In genomic region chr4:152748619-152749018, GRCh38 we compare ENCODE assay signal across 28 cellular contexts. TPM values are rescaled to one million over a fixed set of nuclear protein-coding genes. Genes with fewer than 3 reads are reported as not detected.
"Had no signal": no experiment of that assay in that cellular context is flagged by ENCODE, and none has a peak within 500 bp of the region (broad histone marks: within the 10 kb centered on the region; RNA-seq: fewer than 3 reads in every experiment).

No MANE protein-coding gene starts in this region.

- H3K9me3 ChIP-seq: suprapubic skin, testis, thoracic aorta, thyroid gland, tibial artery, transverse colon, upper lobe of right lung, uterus, vagina had no signal

- H3K4me3 Mint-ChIP-seq: stimulated activated effector memory CD8-positive, alpha-beta T cell treated with anti-CD3 and anti-CD28 coated beads, Interleukin-12 subunit alpha, Interleukin-12 subunit beta, amount 100 ng/mL, for 72 hours; stimulated activated memory B cell treated with anti-CD40 and anti-IgM and Interleukin-4, amounts not matched to agents 10 μg/mL and 1 μg/mL and 100 μg/mL, for 72 hours; stimulated activated naive B cell treated with anti-CD40 and anti-IgM and Interleukin-4, amounts not matched to agents 10 μg/mL and 1 μg/mL and 100 μg/mL, for 72 hours; stimulated activated naive CD8-positive, alpha-beta T cell treated with anti-CD3 and anti-CD28 coated beads, Interleukin-15, amount 100 ng/mL, for 72 hours; stimulated activated naive CD8-positive, alpha-beta T cell treated with anti-CD3 and anti-CD28 coated beads, Interleukin-15, Interleukin-2, amounts not matched to agents 100 ng/mL and 50 ng/mL, for 24 hours; type B pancreatic cell had no signal

- H3K27ac Mint-ChIP-seq: stimulated activated effector memory CD8-positive, alpha-beta T cell treated with anti-CD3 and anti-CD28 coated beads, Interleukin-12 subunit alpha, Interleukin-12 subunit beta, amount 100 ng/mL, for 72 hours; stimulated activated memory B cell treated with anti-CD40 and anti-IgM and Interleukin-4, amounts not matched to agents 10 μg/mL and 1 μg/mL and 100 μg/mL, for 72 hours; stimulated activated naive B cell treated with anti-CD40 and anti-IgM and Interleukin-4, amounts not matched to agents 10 μg/mL and 1 μg/mL and 100 μg/mL, for 72 hours; stimulated activated naive CD8-positive, alpha-beta T cell treated with anti-CD3 and anti-CD28 coated beads, Interleukin-15, amount 100 ng/mL, for 72 hours; stimulated activated naive CD8-positive, alpha-beta T cell treated with anti-CD3 and anti-CD28 coated beads, Interleukin-15, Interleukin-2, amounts not matched to agents 100 ng/mL and 50 ng/mL, for 24 hours; type B pancreatic cell had no signal

- H3K27me3 ChIP-seq: stomach, testis, thyroid gland, tibial artery, tibial nerve, transverse colon, upper lobe of right lung, uterus, vagina had no signal

- H3K9me3 Mint-ChIP-seq: stimulated activated effector memory CD8-positive, alpha-beta T cell treated with anti-CD3 and anti-CD28 coated beads, Interleukin-12 subunit alpha, Interleukin-12 subunit beta, amount 100 ng/mL, for 72 hours; stimulated activated naive CD8-positive, alpha-beta T cell treated with anti-CD3 and anti-CD28 coated beads, Interleukin-15, amount 100 ng/mL, for 72 hours; stimulated activated naive CD8-positive, alpha-beta T cell treated with anti-CD3 and anti-CD28 coated beads, Interleukin-15, Interleukin-2, amounts not matched to agents 100 ng/mL and 50 ng/mL, for 24 hours; type B pancreatic cell had no signal

- ATAC-seq: stimulated activated effector memory CD8-positive, alpha-beta T cell treated with anti-CD3 and anti-CD28 coated beads, Interleukin-12 subunit alpha, Interleukin-12 subunit beta, amount 100 ng/mL, for 72 hours; stimulated activated memory B cell treated with anti-CD40 and anti-IgM and Interleukin-4, amounts not matched to agents 10 μg/mL and 1 μg/mL and 100 μg/mL, for 72 hours; stimulated activated naive B cell treated with anti-CD40 and anti-IgM and Interleukin-4, amounts not matched to agents 10 μg/mL and 1 μg/mL and 100 μg/mL, for 72 hours; stimulated activated naive CD8-positive, alpha-beta T cell treated with anti-CD3 and anti-CD28 coated beads, Interleukin-15, amount 100 ng/mL, for 72 hours; stimulated activated naive CD8-positive, alpha-beta T cell treated with anti-CD3 and anti-CD28 coated beads, Interleukin-15, Interleukin-2, amounts not matched to agents 100 U/mL and 50 U/mL, for 24 hours; upper lobe of right lung had no signal

- H3K36me3 Mint-ChIP-seq: stimulated activated effector memory CD8-positive, alpha-beta T cell treated with anti-CD3 and anti-CD28 coated beads, Interleukin-12 subunit alpha, Interleukin-12 subunit beta, amount 100 ng/mL, for 72 hours; stimulated activated memory B cell treated with anti-CD40 and anti-IgM and Interleukin-4, amounts not matched to agents 10 μg/mL and 1 μg/mL and 100 μg/mL, for 72 hours; stimulated activated naive B cell treated with anti-CD40 and anti-IgM and Interleukin-4, amounts not matched to agents 10 μg/mL and 1 μg/mL and 100 μg/mL, for 72 hours; type B pancreatic cell had no signal

- DNase-seq: stimulated activated CD4-positive, alpha-beta T cell treated with anti-CD3 and anti-CD28 coated beads, Interleukin-2, amount 100 ng/mL, for 48 hours; stimulated activated CD4-positive, alpha-beta T cell treated with anti-CD3 and anti-CD28 coated beads, Interleukin-4, amount 100 ng/mL, for 1 hour; stimulated activated CD4-positive, alpha-beta T cell treated with anti-CD3 and anti-CD28 coated beads, Interleukin-4, amount 100 ng/mL, for 24 hours; stimulated activated CD4-positive, alpha-beta T cell treated with anti-CD3 and anti-CD28 coated beads, Interleukin-4, amount 100 ng/mL, for 4 hours; stimulated activated CD8-positive, alpha-beta memory T cell treated with anti-CD3 and anti-CD28 coated beads, Interleukin-4, amount 100 ng/mL, for 48 hours; stimulated activated naive B cell treated with anti-CD40 and anti-IgM and Interleukin-4, amounts not matched to agents 10 μg/mL and 1 μg/mL and 100 μg/mL, for 72 hours; stimulated activated naive CD4-positive, alpha-beta T cell; stimulated activated naive CD4-positive, alpha-beta T cell treated with Interleukin-2 at 50 U/mL for 16 hours; stimulated activated naive CD8-positive, alpha-beta T cell treated with anti-CD3 and anti-CD28 coated beads, Interleukin-15, amount 100 ng/mL, for 72 hours; stimulated activated naive CD8-positive, alpha-beta T cell treated with anti-CD3 and anti-CD28 coated beads, Interleukin-15, Interleukin-2, amounts not matched to agents 100 U/mL and 50 U/mL, for 24 hours; stomach; substantia nigra; testis; thyroid gland; tibial artery; transverse colon; trophoblast cell; upper lobe of right lung; uterus had no signal

- H3K4me1 Mint-ChIP-seq: stimulated activated effector memory CD8-positive, alpha-beta T cell treated with anti-CD3 and anti-CD28 coated beads, Interleukin-12 subunit alpha, Interleukin-12 subunit beta, amount 100 ng/mL, for 72 hours; stimulated activated memory B cell treated with anti-CD40 and anti-IgM and Interleukin-4, amounts not matched to agents 10 μg/mL and 1 μg/mL and 100 μg/mL, for 72 hours; stimulated activated naive B cell treated with anti-CD40 and anti-IgM and Interleukin-4, amounts not matched to agents 10 μg/mL and 1 μg/mL and 100 μg/mL, for 72 hours; stimulated activated naive CD8-positive, alpha-beta T cell treated with anti-CD3 and anti-CD28 coated beads, Interleukin-15, amount 100 ng/mL, for 72 hours had no signal

- H3K27ac ChIP-seq: stomach, suprapubic skin, testis, thoracic aorta, thyroid gland, tibial artery, tibial nerve, transverse colon, upper lobe of right lung, uterus, vagina had no signal

- FAIRE-seq: urothelium cell line had no signal

- H3K27me3 Mint-ChIP-seq: stimulated activated naive CD8-positive, alpha-beta T cell treated with anti-CD3 and anti-CD28 coated beads, Interleukin-15, amount 100 ng/mL, for 72 hours; type B pancreatic cell had no signal

- H3K4me1 ChIP-seq: stomach, suprapubic skin, testis, thyroid gland, tibial artery, tibial nerve, transverse colon, upper lobe of right lung, uterus, vagina had no signal

- H3K4me3 ChIP-seq: stomach, suprapubic skin, testis, thoracic aorta, thyroid gland, tibial artery, tibial nerve, transverse colon, upper lobe of right lung, uterus, vagina had no signal

- H3K36me3 ChIP-seq: stomach, suprapubic skin, thoracic aorta, thyroid gland, tibial artery, tibial nerve, transverse colon, upper lobe of right lung, uterus, vagina had no signal

RNA-seq across cellular contexts. Expression of gene TIGD4, which starts 30.9 kb away (rescaled TPM):
- total RNA-seq: upper lobe of right lung had no signal
